ENCODE assay signal across 10 cellular contexts in the genomic region with DNA sequence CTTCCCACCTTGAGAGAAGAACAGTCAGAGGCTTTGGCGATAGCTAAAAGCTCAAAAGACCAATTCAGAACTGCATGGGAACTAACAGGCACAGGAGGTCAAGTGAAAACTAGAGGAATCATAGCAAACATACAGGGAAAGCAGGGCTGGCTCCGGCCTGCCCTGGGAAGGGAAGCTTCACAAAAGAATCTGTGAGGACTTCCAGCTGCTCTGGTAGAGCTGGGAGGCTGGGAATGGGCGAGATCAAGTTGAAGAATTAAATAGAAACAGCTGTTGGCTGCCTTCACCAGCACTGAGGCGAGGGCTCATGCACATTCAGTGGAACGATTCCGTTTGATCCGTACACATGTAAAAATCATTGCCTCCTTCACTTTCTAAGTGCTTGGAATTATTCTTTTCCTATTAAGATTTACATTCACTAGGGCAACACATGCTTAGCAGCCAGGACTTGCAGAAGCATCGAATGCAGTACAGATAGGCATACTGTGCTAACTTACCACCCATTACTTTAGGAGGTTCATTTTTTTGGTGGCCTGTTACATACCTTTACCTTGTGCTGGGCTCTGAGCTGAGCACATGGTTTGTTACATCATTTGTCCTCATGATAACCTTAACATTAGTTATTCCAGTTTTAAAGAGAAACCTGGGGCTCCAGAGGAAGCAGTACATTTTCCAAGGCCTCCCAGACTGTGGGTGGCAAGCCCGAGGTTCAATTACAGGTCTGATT.
A peak's percentile ranks its signal among the peaks of the same experiment; 100 is the strongest.
DNase-seq lines count a peak whose midpoint lies in the region; ATAC-seq, FAIRE-seq and TF ChIP-seq lines count a peak whose summit lies in the region.
"Had no signal": no experiment of that assay in that cellular context is flagged by ENCODE, and none has a peak within 500 bp of the region (broad histone marks: within the 10 kb centered on the region; RNA-seq: fewer than 3 reads in every experiment).

No MANE protein-coding gene starts in this region.

- no peak overlapping the region for H3K4me3 ChIP-seq in keratinocyte (ENCODE audit: control insufficient read depth in 2 of 3, extremely low read depth in 1 of 3, insufficient read depth in 2 of 3, low read depth in 1 of 3, low read length in 3 of 3)

- no peaks in the 10 kb centered on the region for H3K4me1 ChIP-seq in keratinocyte (ENCODE audit: control insufficient read depth, extremely low read depth, insufficient read depth, low read length)

- FAIRE-seq in keratinocyte (lab: Jason Lieb, UNC): peak; percentile 71

- H3K36me3 Mint-ChIP-seq in brain: no peaks in the 10 kb centered on the region
- no peaks in the 10 kb centered on the region for H3K36me3 Mint-ChIP-seq in effector memory CD8-positive, alpha-beta T cell (ENCODE audit: insufficient read depth)

- ATAC-seq in GM19397 (IDR thresholded peaks at IDR 0.05; ENCODE audit: unreplicated experiment): no peak
- ATAC-seq in effector memory CD8-positive, alpha-beta T cell (replicated peaks): no peak
- ATAC-seq: stimulated activated naive CD8-positive, alpha-beta T cell treated with anti-CD3 and anti-CD28 coated beads, Interleukin-15, Interleukin-2, amounts not matched to agents 100 U/mL and 50 U/mL, for 24 hours had no signal

- no peak overlapping the region for H3K4me3 Mint-ChIP-seq in brain
- H3K4me3 Mint-ChIP-seq in effector memory CD8-positive, alpha-beta T cell: no peak overlapping the region

- H4K20me1 ChIP-seq in keratinocyte (ENCODE audit: control insufficient read depth, extremely low read depth, insufficient read depth, low read length): no peaks in the 10 kb centered on the region

- H2AFZ ChIP-seq in keratinocyte (ENCODE audit: control insufficient read depth, low read length): peak overlapping the region; percentile 2

- no peaks in the 10 kb centered on the region for H3K36me3 ChIP-seq in keratinocyte (ENCODE audit: control insufficient read depth in 2 of 2, extremely low read depth in 1 of 2, insufficient read depth in 2 of 2, low read length in 2 of 2)

- DNase-seq in GM03348 (ENCODE audit: low spot score) (peak; percentile 79), keratinocyte (ENCODE audit: low read depth, low spot score) (no peak), smooth muscle cell of the brain vasculature (ENCODE audit: low read depth, low spot score) (peak; percentile 89), NCI-H1417 (lab: John Stamatoyannopoulos, UW) (no peak)
- no peak for DNase-seq in activated naive CD4-positive, alpha-beta T cell (lab: John Stamatoyannopoulos, UW)
- no peak for DNase-seq in effector memory CD8-positive, alpha-beta T cell
- DNase-seq: stimulated activated naive CD8-positive, alpha-beta T cell treated with anti-CD3 and anti-CD28 coated beads, Interleukin-15, Interleukin-2, amounts not matched to agents 100 U/mL and 50 U/mL, for 24 hours had no signal

- H3K9ac ChIP-seq in keratinocyte (ENCODE audit: control insufficient read depth, extremely low read depth, insufficient read depth, low read length): no peak overlapping the region

- no peaks in the 10 kb centered on the region for H3K9me1 ChIP-seq in keratinocyte (ENCODE audit: control insufficient read depth, extremely low read depth, insufficient read depth, low read length)

- H3K79me2 ChIP-seq in keratinocyte (ENCODE audit: control insufficient read depth, insufficient read depth, low read length): no peaks in the 10 kb centered on the region

- TF ChIP-seq CTCF in brain (conservative IDR thresholded peaks at IDR 0.05) (no peak), keratinocyte (optimal IDR thresholded peaks at IDR 0.05 in 1 of 3, IDR thresholded peaks at IDR 0.05 in 1 of 3, conservative IDR thresholded peaks at IDR 0.05 in 1 of 3; ENCODE audit: extremely low read depth in 1 of 3, insufficient read depth in 2 of 3, low read length in 3 of 3) (no peak)

- peak overlapping the region in 3 of 5 experiments; percentile 38 to 82 (median 56) for H3K27ac Mint-ChIP-seq in brain
- H3K27ac Mint-ChIP-seq in effector memory CD8-positive, alpha-beta T cell: no peak overlapping the region

- no peaks in the 10 kb centered on the region for H3K27me3 Mint-ChIP-seq in brain
- peaks cover 13 to 24% of the 10 kb centered on the region in 2 donors for H3K27me3 Mint-ChIP-seq in effector memory CD8-positive, alpha-beta T cell

- H3K4me1 Mint-ChIP-seq in brain: peaks cover 15% of the 10 kb centered on the region
- peaks cover 0 to 2% of the 10 kb centered on the region in 2 donors for H3K4me1 Mint-ChIP-seq in effector memory CD8-positive, alpha-beta T cell (ENCODE audit: low read depth in 2 of 2)

- peaks cover 0 to 4% (median 0%) of the 10 kb centered on the region in 5 experiments for H3K9me3 Mint-ChIP-seq in brain
- H3K9me3 Mint-ChIP-seq in effector memory CD8-positive, alpha-beta T cell: no peaks in the 10 kb centered on the region

- no peaks in the 10 kb centered on the region for H3K27me3 ChIP-seq in keratinocyte (ENCODE audit: control insufficient read depth, extremely low read depth, insufficient read depth, low read length)

- dilution Hi-C loops in keratinocyte (cut with MboI; ENCODE audit: extremely low pct_ligation_motif_present, low sequenced_read_pairs): no loop called here

- H3K27ac ChIP-seq in keratinocyte (ENCODE audit: control insufficient read depth, insufficient read depth, low read length): no peak overlapping the region
- H3K27ac ChIP-seq: VCaP had no signal

- H3K9me3 ChIP-seq in keratinocyte (ENCODE audit: control insufficient read depth, low read depth, low read length): no peaks in the 10 kb centered on the region

- no peak overlapping the region for H3K4me2 ChIP-seq in keratinocyte (ENCODE audit: control insufficient read depth, extremely low read depth, insufficient read depth, low read depth, low read length)

Comparison
In these comparisons a context has a peak if more than half of its experiments do, and no peak if none do; other contexts are left out.
1. DNase-seq: peak in GM03348 (single experiment) and smooth muscle cell of the brain vasculature (single experiment); none in keratinocyte (single experiment), NCI-H1417 (0 of 3), activated naive CD4-positive, alpha-beta T cell (0 of 4) and effector memory CD8-positive, alpha-beta T cell (0 of 3).
2. H3K27ac Mint-ChIP-seq: peak in brain (3 of 5); none in effector memory CD8-positive, alpha-beta T cell (0 of 2).